ENCODE assay signal across 8 cellular contexts in genomic region chr4:185112104-185112503, GRCh38. TPM values are rescaled to one million over a fixed set of nuclear protein-coding genes. Genes with fewer than 3 reads are reported as not detected.
A peak's percentile ranks its signal among the peaks of the same experiment; 100 is the strongest.
DNase-seq lines count a peak whose midpoint lies in the region; ATAC-seq and TF ChIP-seq lines count a peak whose summit lies in the region.

No MANE protein-coding gene starts in this region.

- TF ChIP-seq CTCF in Calu3 (IDR thresholded peaks at IDR 0.05; ENCODE audit: unreplicated experiment), result no peak

- intact Hi-C loops in Calu3 (cut with micrococcal nuclease; ENCODE audit: unreplicated experiment), result no loop called here

- no peak overlapping the region for H3K4me3 Mint-ChIP-seq in Calu3 (ENCODE audit: low read depth, unreplicated experiment)

- CTCF ChIA-PET in Calu3 (lab: Charles Lee), result interaction anchor here (0.6 to 0.8 kb wide), 3 partner anchors 15 to 463 kb away, joined by 3 read pairs; partner anchors contain the start of genes CASP3 and PRIMPOL

- peaks cover 15% of the 10 kb centered on the region for H3K36me3 Mint-ChIP-seq in Calu3 (ENCODE audit: insufficient read depth, unreplicated experiment)

- DNase-seq in Calu3, result peak; percentile 69
- peak; percentile 93 for DNase-seq in non-pigmented ciliary epithelial cell (ENCODE audit: low read depth)
- no peak for DNase-seq in NCI-H1436 (lab: John Stamatoyannopoulos, UW)
- no peak for DNase-seq in activated CD4-positive, alpha-beta T cell treated with anti-CD3 and anti-CD28 coated beads for 1 hour

- no peaks in the 10 kb centered on the region for H3K27me3 Mint-ChIP-seq in Calu3 (ENCODE audit: unreplicated experiment)

- peaks cover 48% of the 10 kb centered on the region for H3K4me1 Mint-ChIP-seq in Calu3 (ENCODE audit: low read depth, unreplicated experiment)

- no peaks in the 10 kb centered on the region for H3K9me3 Mint-ChIP-seq in Calu3 (ENCODE audit: low read depth, unreplicated experiment)

- ATAC-seq in esophagus mucosa (peak; percentile 96), HG03439 (IDR thresholded peaks at IDR 0.05; ENCODE audit: unreplicated experiment) (no peak), HG03342 (IDR thresholded peaks at IDR 0.05; ENCODE audit: unreplicated experiment) (no peak)

- H3K27ac Mint-ChIP-seq in Calu3 (ENCODE audit: unreplicated experiment), result peak overlapping the region; percentile 54

- BruUV-seq in Calu3 (replicated peaks; lab: Mats Ljungman, UMichigan), result no TSS peak

TF ChIP-seq in PFSK-1, 5 proteins besides CTCF, POLR2A, EP300 and RAD21:
- no peak for TF ChIP-seq POLR2AphosphoS5 (IDR thresholded peaks at IDR 0.05; ENCODE audit: low read depth, low read length)
- TF ChIP-seq TAF1 (IDR thresholded peaks at IDR 0.05; ENCODE audit: borderline replicate concordance, insufficient read depth, low read length), result peak; percentile 42; the same call in 1 of the 2 replicates
- TF ChIP-seq, protein P1, sequence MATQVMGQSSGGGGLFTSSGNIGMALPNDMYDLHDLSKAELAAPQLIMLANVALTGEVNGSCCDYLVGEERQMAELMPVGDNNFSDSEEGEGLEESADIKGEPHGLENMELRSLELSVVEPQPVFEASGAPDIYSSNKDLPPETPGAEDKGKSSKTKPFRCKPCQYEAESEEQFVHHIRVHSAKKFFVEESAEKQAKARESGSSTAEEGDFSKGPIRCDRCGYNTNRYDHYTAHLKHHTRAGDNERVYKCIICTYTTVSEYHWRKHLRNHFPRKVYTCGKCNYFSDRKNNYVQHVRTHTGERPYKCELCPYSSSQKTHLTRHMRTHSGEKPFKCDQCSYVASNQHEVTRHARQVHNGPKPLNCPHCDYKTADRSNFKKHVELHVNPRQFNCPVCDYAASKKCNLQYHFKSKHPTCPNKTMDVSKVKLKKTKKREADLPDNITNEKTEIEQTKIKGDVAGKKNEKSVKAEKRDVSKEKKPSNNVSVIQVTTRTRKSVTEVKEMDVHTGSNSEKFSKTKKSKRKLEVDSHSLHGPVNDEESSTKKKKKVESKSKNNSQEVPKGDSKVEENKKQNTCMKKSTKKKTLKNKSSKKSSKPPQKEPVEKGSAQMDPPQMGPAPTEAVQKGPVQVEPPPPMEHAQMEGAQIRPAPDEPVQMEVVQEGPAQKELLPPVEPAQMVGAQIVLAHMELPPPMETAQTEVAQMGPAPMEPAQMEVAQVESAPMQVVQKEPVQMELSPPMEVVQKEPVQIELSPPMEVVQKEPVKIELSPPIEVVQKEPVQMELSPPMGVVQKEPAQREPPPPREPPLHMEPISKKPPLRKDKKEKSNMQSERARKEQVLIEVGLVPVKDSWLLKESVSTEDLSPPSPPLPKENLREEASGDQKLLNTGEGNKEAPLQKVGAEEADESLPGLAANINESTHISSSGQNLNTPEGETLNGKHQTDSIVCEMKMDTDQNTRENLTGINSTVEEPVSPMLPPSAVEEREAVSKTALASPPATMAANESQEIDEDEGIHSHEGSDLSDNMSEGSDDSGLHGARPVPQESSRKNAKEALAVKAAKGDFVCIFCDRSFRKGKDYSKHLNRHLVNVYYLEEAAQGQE (IDR thresholded peaks at IDR 0.05; ENCODE audit: insufficient read depth in 1 of 2, low read depth in 2 of 2, low read length in 2 of 2), result peak; percentile 70 to 92
- TF ChIP-seq FOXP2 (optimal IDR thresholded peaks at IDR 0.05; ENCODE audit: borderline replicate concordance, extremely low read depth, extremely low read length, insufficient read depth), result no peak
- TF ChIP-seq SIN3A (IDR thresholded peaks at IDR 0.05; ENCODE audit: borderline replicate concordance, insufficient read depth, low read length), result 0 out of 2 replicates have a peak, but pooled peaks have one; percentile 66

RNA-seq across cellular contexts. Expression of gene SLC25A4, which starts 31.0 kb away (rescaled TPM):
- total RNA-seq in Calu3 (2022), result 15.2 and 17.8 TPM in 2 replicates
- 32.8 TPM for polyA plus RNA-seq in PFSK-1 (2012; ENCODE audit: insufficient read length, low read depth)
- 9.1 TPM for total RNA-seq in esophagus mucosa

Comparison
In these comparisons a context has a peak if more than half of its experiments do, and no peak if none do; other contexts are left out.
1. DNase-seq: peak in Calu3 (single experiment) and non-pigmented ciliary epithelial cell (single experiment); none in NCI-H1436 (single experiment) and activated CD4-positive, alpha-beta T cell treated with anti-CD3 and anti-CD28 coated beads for 1 hour (single experiment).